8 cellular contexts compared by ENCODE assay signal in the genomic region with DNA sequence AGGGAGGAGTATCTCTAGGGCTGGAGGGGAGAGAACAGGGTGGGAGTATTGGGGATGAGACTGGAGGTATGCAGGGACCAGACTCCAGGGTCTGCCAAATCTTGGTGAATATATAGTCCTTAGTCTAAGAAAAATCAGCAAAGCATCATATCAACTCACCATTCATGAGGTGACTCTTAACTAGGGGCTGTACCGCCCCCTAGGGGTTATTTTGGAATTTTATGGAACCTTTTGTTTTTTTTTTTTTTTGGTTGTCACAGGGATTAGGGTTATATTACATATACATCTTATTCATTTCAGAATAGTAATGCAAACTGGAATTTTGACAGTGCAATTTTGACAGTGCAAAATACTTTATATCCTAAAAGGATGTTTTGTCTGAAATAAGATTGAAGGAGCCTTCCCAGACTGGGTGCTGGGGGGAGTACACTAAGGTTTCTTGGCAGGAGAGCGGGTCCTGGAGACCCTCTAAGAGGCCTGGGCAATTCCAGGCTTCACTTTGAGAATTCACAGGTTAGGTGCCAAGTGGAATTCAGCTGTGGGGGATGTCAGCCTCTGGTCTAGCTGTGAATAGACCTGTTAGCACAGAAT. TPM values are rescaled to one million over a fixed set of nuclear protein-coding genes. Genes with fewer than 3 reads are reported as not detected.
DNase-seq lines count a peak whose midpoint lies in the region; ATAC-seq, FAIRE-seq and TF ChIP-seq lines count a peak whose summit lies in the region.

No MANE protein-coding gene starts in this region.

- peak; percentile 47 for DNase-seq in AG10803 (ENCODE audit: low read depth)
- peak; percentile 72 for DNase-seq in ELR (ENCODE audit: low read depth)
- DNase-seq in NCI-H460 (ENCODE audit: extremely low read depth, low read depth): peak; percentile 51
- peak; percentile 67 for DNase-seq in astrocyte of the hippocampus (ENCODE audit: low read depth, low spot score)
- DNase-seq in kidney tubule cell (ENCODE audit: low spot score): peak; percentile 66
- peak; percentile 34 for DNase-seq in urothelium cell line (ENCODE audit: low spot score)

- TF ChIP-seq CTCF in AG10803 (conservative IDR thresholded peaks at IDR 0.05; ENCODE audit: low read length): peak; percentile 61

- H3K4me3 ChIP-seq in AG10803 (ENCODE audit: low read length): no peak overlapping the region

- ATAC-seq in HG02970 (IDR thresholded peaks at IDR 0.05; ENCODE audit: low FRiP score, unreplicated experiment) (no peak), HG02623 (IDR thresholded peaks at IDR 0.05; ENCODE audit: unreplicated experiment) (no peak)

- peak; percentile 74 for FAIRE-seq in urothelium cell line (lab: Jason Lieb, UNC)

RNA-seq across cellular contexts. Expression of a gene that starts 7.5 kb away (rescaled TPM):
- total RNA-seq in NCI-H460 (2014; rRNA removed; shearing (Covaris generic)): 10.9 and 12.3 TPM in 2 replicates
- polyA plus RNA-seq in NCI-H460 (2014; cell fraction: nucleus; rRNA removed): 12.4 and 14.9 TPM in 2 replicates
